1 cellular context compared by ENCODE assay signal in genomic region chr16:16120382-16121184, GRCh38.
TF ChIP-seq lines count a peak whose summit lies in the region.

No MANE protein-coding gene starts in this region.

TF ChIP-seq in K562, 482 proteins besides CTCF, POLR2A, EP300 and RAD21 (continued from another document and continues in another):
- no peak for TF ChIP-seq RREB1 (CRISPR knock-in tag; IDR thresholded peaks at IDR 0.05)
- no peak for TF ChIP-seq SP1 (CRISPR knock-in tag; IDR thresholded peaks at IDR 0.05)
- TF ChIP-seq RBM25 (IDR thresholded peaks at IDR 0.05; ENCODE audit: low read depth, low read length, severe bottlenecking) = no peak
- TF ChIP-seq ZNF518B (CRISPR knock-in tag; IDR thresholded peaks at IDR 0.05) = no peak
- no peak for TF ChIP-seq GTF3C2 (IDR thresholded peaks at IDR 0.05; ENCODE audit: borderline replicate concordance, extremely low read depth, insufficient read length)
- 0 out of 4 replicates have a peak, but pooled peaks of 1 of the 2 experiments have one; percentile 34 for TF ChIP-seq CSDE1 (IDR thresholded peaks at IDR 0.05)
- TF ChIP-seq IRF1 (CRISPR knock-in tag; IDR thresholded peaks at IDR 0.05; ENCODE audit: borderline replicate concordance) = no peak
- TF ChIP-seq ZNF644 (tag; IDR thresholded peaks at IDR 0.05; ENCODE audit: low read depth) = 0 out of 2 replicates have a peak, but pooled peaks have one; percentile 21
- TF ChIP-seq ZNF224 (CRISPR knock-in tag; IDR thresholded peaks at IDR 0.05) = no peak
- TF ChIP-seq ZBTB8A (IDR thresholded peaks at IDR 0.05; ENCODE audit: partially characterized antibody) = no peak
- TF ChIP-seq ZNF740 (CRISPR knock-in tag; IDR thresholded peaks at IDR 0.05) = no peak
- TF ChIP-seq ZNF740 (tag; IDR thresholded peaks at IDR 0.05) = no peak
- peak; percentile 81 for TF ChIP-seq CREM (IDR thresholded peaks at IDR 0.05; ENCODE audit: low read depth)
- TF ChIP-seq POLR2H (tag; IDR thresholded peaks at IDR 0.05; ENCODE audit: low read depth) = peak; percentile 19; the same call in 1 of the 2 replicates
- TF ChIP-seq ELK3 (CRISPR knock-in tag; IDR thresholded peaks at IDR 0.05) = no peak
- TF ChIP-seq YBX1 (IDR thresholded peaks at IDR 0.05) = no peak
- TF ChIP-seq KHSRP (IDR thresholded peaks at IDR 0.05) = no peak
- no peak for TF ChIP-seq PPARD (CRISPR knock-in tag; IDR thresholded peaks at IDR 0.05)
- TF ChIP-seq SRF (CRISPR knock-in tag; IDR thresholded peaks at IDR 0.05) = no peak
- TF ChIP-seq CEBPB (tag; IDR thresholded peaks at IDR 0.05) = peak; percentile 36; the same call in 1 of the 2 replicates
- TF ChIP-seq ZNF263 (CRISPR knock-in tag; IDR thresholded peaks at IDR 0.05; ENCODE audit: borderline replicate concordance) = no peak
- TF ChIP-seq REST (CRISPR knock-in tag; IDR thresholded peaks at IDR 0.05; ENCODE audit: low read depth) = 0 out of 2 replicates have a peak, but pooled peaks have one; percentile 38
- peak; percentile 36; the same call in 1 of the 2 replicates for TF ChIP-seq GATA2 (CRISPR knock-in tag; IDR thresholded peaks at IDR 0.05)
- TF ChIP-seq NCOR1 (IDR thresholded peaks at IDR 0.05) = peak; percentile 85
- no peak for TF ChIP-seq KAT8 (IDR thresholded peaks at IDR 0.05; ENCODE audit: low read depth)
- TF ChIP-seq ZNF184 (CRISPR knock-in tag; IDR thresholded peaks at IDR 0.05) = no peak
- TF ChIP-seq RNF2 (IDR thresholded peaks at IDR 0.05) = peak; percentile 82; the same call in 1 of the 2 replicates
- TF ChIP-seq SNRNP70 (optimal IDR thresholded peaks at IDR 0.05; ENCODE audit: low read depth, low read length) = no peak
- no peak for TF ChIP-seq PHF8 (IDR thresholded peaks at IDR 0.05; ENCODE audit: borderline replicate concordance, low read length)
- no peak for TF ChIP-seq TSC22D4 (tag; IDR thresholded peaks at IDR 0.05)
- no peak; the same call in 1 of the 2 replicates for TF ChIP-seq NR2C1 (IDR thresholded peaks at IDR 0.05)
- peak; percentile 50 for TF ChIP-seq NR2C1 (tag; IDR thresholded peaks at IDR 0.05)
- TF ChIP-seq GTF2E2 (tag; IDR thresholded peaks at IDR 0.05) = peak; percentile 35; the same call in 1 of the 2 replicates
- TF ChIP-seq TCF3 (CRISPR knock-in tag; IDR thresholded peaks at IDR 0.05) = peak; percentile 94
- TF ChIP-seq PHF21A (IDR thresholded peaks at IDR 0.05; ENCODE audit: borderline replicate concordance, low read depth) = no peak
- TF ChIP-seq ZNF778 (CRISPR knock-in tag; IDR thresholded peaks at IDR 0.05) = no peak
- TF ChIP-seq STAT5B (CRISPR knock-in tag; IDR thresholded peaks at IDR 0.05) = no peak
- TF ChIP-seq ZNF655 (CRISPR knock-in tag; IDR thresholded peaks at IDR 0.05) = no peak
